In the genomic region with DNA sequence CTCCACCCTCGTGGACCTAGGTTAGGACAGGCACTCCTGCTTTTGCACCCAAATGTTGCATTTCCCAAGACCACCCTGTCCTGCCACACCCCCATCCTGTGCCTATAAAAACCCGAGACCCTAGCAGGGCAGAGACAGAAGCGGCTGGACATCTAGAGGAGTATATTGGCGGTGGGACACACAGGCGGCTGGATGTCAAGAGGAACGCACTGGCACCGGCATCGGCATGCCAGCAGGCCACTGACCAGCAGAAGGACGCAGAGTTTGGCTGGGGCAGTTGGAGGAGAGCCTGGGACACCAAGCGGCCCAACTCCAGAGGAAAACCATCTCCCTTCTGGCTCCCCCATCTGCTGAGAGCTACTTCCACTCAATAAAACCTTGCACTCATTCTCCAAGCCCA, we compare ENCODE assay signal across 27 cellular contexts. TPM values are rescaled to one million over a fixed set of nuclear protein-coding genes. Genes with fewer than 3 reads are reported as not detected.
DNase-seq lines count a peak whose midpoint lies in the region; ATAC-seq, FAIRE-seq and TF ChIP-seq lines count a peak whose summit lies in the region.
"Had no signal": no experiment of that assay in that cellular context is flagged by ENCODE, and none has a peak within 500 bp of the region (broad histone marks: within the 10 kb centered on the region; RNA-seq: fewer than 3 reads in every experiment).

No MANE protein-coding gene starts in this region.

- H4K20me1 ChIP-seq in K562 (replicated peaks; ENCODE audit: control insufficient read depth, insufficient read depth, low read length), result no peaks in the 10 kb centered on the region
- H4K20me1 ChIP-seq: BLaER1 had no signal

- no peak for ATAC-seq in K562
- ATAC-seq in left lobe of liver, result peak; percentile 74
- no peak for ATAC-seq in GM18511 (IDR thresholded peaks at IDR 0.05; ENCODE audit: unreplicated experiment)

- BruUV-seq in K562 (replicated peaks; lab: Mats Ljungman, UMichigan), result no TSS peak

- H3K27me3 ChIP-seq in K562 (ENCODE audit: control insufficient read depth in 2 of 2, insufficient read depth in 2 of 2, low read length in 2 of 2), result no peaks in the 10 kb centered on the region
- no peaks in the 10 kb centered on the region for H3K27me3 ChIP-seq in uterus
- H3K27me3 ChIP-seq: BE2C, BLaER1 had no signal

- TF ChIP-seq RAD21 in K562 (CRISPR knock-in tag; conservative IDR thresholded peaks at IDR 0.05 in 1 of 2, IDR thresholded peaks at IDR 0.05 in 1 of 2), result no peak

- 20% methylated on average over 10 of the region's 10 CpGs for WGBS in K562 (ENCODE audit: insufficient coverage, low coverage, missing lambda C conversion rate)

- TF ChIP-seq EP300 in K562 (IDR thresholded peaks at IDR 0.05; ENCODE audit: low read length), result no peak

- TF ChIP-seq POLR2A in K562 (conservative IDR thresholded peaks at IDR 0.05), result no peak
- TF ChIP-seq POLR2A in uterus (IDR thresholded peaks at IDR 0.05), result no peak

- H3K4me2 ChIP-seq in K562 (ENCODE audit: insufficient read depth, low read length), result no peak overlapping the region
- H3K4me2 ChIP-seq: BLaER1 had no signal

- H3K27ac ChIP-seq in K562 (ENCODE audit: extremely low read depth, low read depth, low read length) (no peak overlapping the region), uterus (no peak overlapping the region)
- H3K27ac ChIP-seq: BLaER1 had no signal

- 0 out of 2 replicates have a peak overlapping the region, but pooled peaks have one; percentile 29 for H2AFZ ChIP-seq in K562 (ENCODE audit: low read depth, low read length)

- H3K9me1 ChIP-seq in K562 (ENCODE audit: control insufficient read depth, insufficient read depth, low read length), result no peaks in the 10 kb centered on the region

- no peaks in the 10 kb centered on the region for H3K79me2 ChIP-seq in K562 (ENCODE audit: control insufficient read depth, insufficient read depth, low read length)

- H3K4me3 ChIP-seq in K562 (no peak overlapping the region), uterus (no peak overlapping the region)
- H3K4me3 ChIP-seq: BLaER1 had no signal

- H3K9ac ChIP-seq in K562 (ENCODE audit: insufficient read depth in 1 of 2, low read depth in 2 of 2, low read length in 2 of 2), result no peak overlapping the region
- H3K9ac ChIP-seq: BLaER1 had no signal

- intact Hi-C loops in K562 (cut with micrococcal nuclease) (no loop called here), uterus (cut with DNase I; ENCODE audit: low total_unique reads) (no loop called here)

- H3K4me1 ChIP-seq in K562 (replicated peaks in 1 of 2; ENCODE audit: control insufficient read depth in 2 of 2, insufficient read depth in 2 of 2, low read length in 2 of 2) (peaks cover 3 to 6% of the 10 kb centered on the region in 2 experiments; a peak in 3 of 5 replicates), uterus (no peaks in the 10 kb centered on the region)

- H3K36me3 ChIP-seq in K562 (ENCODE audit: control insufficient read depth, insufficient read depth, low read length) (no peaks in the 10 kb centered on the region), uterus (no peaks in the 10 kb centered on the region)
- H3K36me3 ChIP-seq: BE2C, BLaER1 had no signal

- DNase-seq in K562 (ENCODE audit: extremely low read depth in 1 of 4, low spot score in 3 of 4) (no peak), left lobe of liver (ENCODE audit: low spot score) (no peak), uterus (no peak), putamen (ENCODE audit: low spot score) (no peak)
- DNase-seq: 8988T; ACHN; BE2C; CD4-positive, alpha-beta memory T cell; CD4-positive, CD25-positive, alpha-beta regulatory T cell; COR-L47; DMS 273 treated with DMSO at 0.1 percent for 48 hours; DMS153; DMS53; DMS79; DND-41; EL; GF-D8 had no signal

- no peak for FAIRE-seq in K562 (lab: Jason Lieb, UNC)
- FAIRE-seq: A204.1, G401.6, GM12891 had no signal

- POLR2A ChIA-PET in K562 (lab: Yijun Ruan, JAX), result interaction anchor here (0.6 to 2.1 kb wide), 3 partner anchors 10 to 30 kb away, joined by 3 to 5 read pairs (median 3); no protein-coding TSS in a partner anchor

- H3K9me3 ChIP-seq in K562 (replicated peaks; ENCODE audit: control insufficient read depth, insufficient read depth, low read depth, low read length), result no peaks in the 10 kb centered on the region
- no peaks in the 10 kb centered on the region for H3K9me3 ChIP-seq in uterus
- H3K9me3 ChIP-seq: BE2C, BLaER1 had no signal

- CTCF ChIA-PET in K562 (lab: Yijun Ruan, JAX; ENCODE audit: low intra/inter-chr PET ratio), result no interaction called here

- TF ChIP-seq CTCF in K562 (IDR thresholded peaks at IDR 0.05 in 2 of 3, conservative IDR thresholded peaks at IDR 0.05 in 1 of 3; ENCODE audit: insufficient read depth in 2 of 3, low read depth in 1 of 3, low read length in 3 of 3) (no peak), uterus (IDR thresholded peaks at IDR 0.05) (no peak)

- in situ Hi-C loops in K562 (cut with MboI), result no loop called here

RNA-seq across cellular contexts. Expression of a gene that starts 14.7 kb away (rescaled TPM):
- not detected in 2 replicates for total RNA-seq in K562 (2011; cell fraction: chromatin; rRNA removed; ENCODE audit: low replicate concordance)
- total RNA-seq in K562 (2011; cell fraction: nucleolus; rRNA removed), result not detected in 2 replicates
- total RNA-seq in K562 (2011; cell fraction: nucleoplasm; rRNA removed), result not detected in 2 replicates
- total RNA-seq in K562 (2014; rRNA removed) (not detected in 2 replicates), K562 (2014; rRNA removed; fragmentation: Illumina TruSeq; extraction: Trizol) (not detected in 2 replicates), K562 (2015; rRNA removed; fragmentation: Illumina TruSeq; extraction: Trizol) (not detected in 2 replicates), K562 (2021) (0.07 TPM in 1 of 2 replicates, not detected in the other), left lobe of liver (0.08 TPM), uterus (1 to 10 TPM in 1 of 4 donors, under 1 TPM in 1, not detected in 2; 0.73 to 6.0 TPM)
- polyA plus RNA-seq in K562 (2011; rRNA removed) (not detected in 2 replicates), K562 (2014; fragmentation: Illumina TruSeq; extraction: Trizol) (not detected in 2 replicates), K562 (2014; fragmentation: Nextera tagmentation; extraction: Ambion mirVana) (not detected), K562 (2014; rRNA removed) (not detected in 2 replicates)
- not detected in 2 replicates for polyA plus RNA-seq in K562 (2011; cell fraction: cytosol; rRNA removed)
- polyA plus RNA-seq in K562 (2011; cell fraction: nucleus; rRNA removed), result 0.04 TPM in 1 of 2 replicates, not detected in the other
- polyA plus RNA-seq in K562 (2012), result 0.01 and 0.03 TPM in 2 replicates
- polyA minus RNA-seq in K562 (2011; rRNA and poly(A)+ RNA removed), result not detected in 2 replicates
- polyA minus RNA-seq in K562 (2011; cell fraction: cytosol; rRNA and poly(A)+ RNA removed), result not detected in 2 replicates
- not detected in 2 replicates for polyA minus RNA-seq in K562 (2011; cell fraction: nucleus; rRNA and poly(A)+ RNA removed)
- total RNA-seq: A673; CD4-positive, alpha-beta memory T cell; CD4-positive, CD25-positive, alpha-beta regulatory T cell; CD8-positive, alpha-beta memory T cell; Daoy had no signal
- polyA plus RNA-seq: CD14-positive monocyte; CD4-positive, alpha-beta memory T cell; CD4-positive, CD25-positive, alpha-beta regulatory T cell; CD8-positive, alpha-beta memory T cell had no signal

RNA-seq across cellular contexts. Expression of a gene that starts 45.5 kb away (rescaled TPM):
- total RNA-seq in K562 (2011; cell fraction: chromatin; rRNA removed; ENCODE audit: low replicate concordance), result 10.4 and 18.1 TPM in 2 replicates
- total RNA-seq in K562 (2011; cell fraction: nucleolus; rRNA removed), result 14.8 and 18.2 TPM in 2 replicates
- 19.9 and 21.5 TPM in 2 replicates for total RNA-seq in K562 (2011; cell fraction: nucleoplasm; rRNA removed)
- total RNA-seq in K562 (2014; rRNA removed) (4.8 and 13.9 TPM in 2 replicates), K562 (2014; rRNA removed; fragmentation: Illumina TruSeq; extraction: Trizol) (12.4 and 13.2 TPM in 2 replicates), K562 (2015; rRNA removed; fragmentation: Illumina TruSeq; extraction: Trizol) (13.2 TPM in 2 replicates), K562 (2021) (29.9 and 31.0 TPM in 2 replicates), left lobe of liver (209 TPM), uterus (10 to 100 TPM; 16.5 to 64.3 (median 27.5) TPM)
- polyA plus RNA-seq in K562 (2011; rRNA removed) (10.5 and 10.8 TPM in 2 replicates), K562 (2014; fragmentation: Illumina TruSeq; extraction: Trizol) (14.9 and 17.6 TPM in 2 replicates), K562 (2014; fragmentation: Nextera tagmentation; extraction: Ambion mirVana) (10 to 100 TPM; 44.9 to 63.7 TPM), K562 (2014; rRNA removed) (10.9 and 11.8 TPM in 2 replicates)
- polyA plus RNA-seq in K562 (2011; cell fraction: cytosol; rRNA removed), result 8.5 and 9.7 TPM in 2 replicates
- 17.6 and 24.1 TPM in 2 replicates for polyA plus RNA-seq in K562 (2011; cell fraction: nucleus; rRNA removed)
- polyA plus RNA-seq in K562 (2012), result 16.9 and 24.9 TPM in 2 replicates
- polyA minus RNA-seq in K562 (2011; rRNA and poly(A)+ RNA removed), result 19.1 and 19.5 TPM in 2 replicates
- 13.5 and 14.2 TPM in 2 replicates for polyA minus RNA-seq in K562 (2011; cell fraction: cytosol; rRNA and poly(A)+ RNA removed)
- polyA minus RNA-seq in K562 (2011; cell fraction: nucleus; rRNA and poly(A)+ RNA removed), result 22.5 and 23.9 TPM in 2 replicates

RNA-seq across cellular contexts. Expression of a gene that starts 53.3 kb away (rescaled TPM):
- not detected in 2 replicates for total RNA-seq in K562 (2011; cell fraction: chromatin; rRNA removed; ENCODE audit: low replicate concordance)
- not detected in 2 replicates for total RNA-seq in K562 (2011; cell fraction: nucleolus; rRNA removed)
- total RNA-seq in K562 (2011; cell fraction: nucleoplasm; rRNA removed), result not detected in 2 replicates
- total RNA-seq in K562 (2014; rRNA removed) (not detected in 2 replicates), K562 (2014; rRNA removed; fragmentation: Illumina TruSeq; extraction: Trizol) (not detected in 2 replicates), K562 (2015; rRNA removed; fragmentation: Illumina TruSeq; extraction: Trizol) (not detected in 2 replicates), K562 (2021) (not detected in 2 replicates), left lobe of liver (not detected), uterus (not detected)
- polyA plus RNA-seq in K562 (2011; rRNA removed) (not detected in 2 replicates), K562 (2014; fragmentation: Illumina TruSeq; extraction: Trizol) (not detected in 2 replicates), K562 (2014; fragmentation: Nextera tagmentation; extraction: Ambion mirVana) (not detected), K562 (2014; rRNA removed) (not detected in 2 replicates)
- not detected in 2 replicates for polyA plus RNA-seq in K562 (2011; cell fraction: cytosol; rRNA removed)
- not detected in 2 replicates for polyA plus RNA-seq in K562 (2011; cell fraction: nucleus; rRNA removed)
- polyA plus RNA-seq in K562 (2012), result not detected in 2 replicates
- not detected in 2 replicates for polyA minus RNA-seq in K562 (2011; rRNA and poly(A)+ RNA removed)
- polyA minus RNA-seq in K562 (2011; cell fraction: cytosol; rRNA and poly(A)+ RNA removed), result not detected in 2 replicates
- not detected in 2 replicates for polyA minus RNA-seq in K562 (2011; cell fraction: nucleus; rRNA and poly(A)+ RNA removed)
- total RNA-seq: A673; CD4-positive, alpha-beta memory T cell; CD4-positive, CD25-positive, alpha-beta regulatory T cell; CD8-positive, alpha-beta memory T cell; Daoy had no signal
- polyA plus RNA-seq: AG04450; CD14-positive monocyte; CD4-positive, alpha-beta memory T cell; CD4-positive, CD25-positive, alpha-beta regulatory T cell; CD8-positive, alpha-beta memory T cell had no signal
